In genomic region chr17:67421869-67422273, GRCh38 we compare ENCODE assay signal across 8 cellular contexts. TPM values are rescaled to one million over a fixed set of nuclear protein-coding genes. Genes with fewer than 3 reads are reported as not detected.
DNase-seq lines count a peak whose midpoint lies in the region; ATAC-seq and TF ChIP-seq lines count a peak whose summit lies in the region.

No MANE protein-coding gene starts in this region.

- peak in 5 of 7 experiments; percentile 53 to 74 (median 54) for DNase-seq in CD8-positive, alpha-beta T cell
- DNase-seq in LNCaP clone FGC (ENCODE audit: low read depth) (peak; percentile 23), fibroblast of villous mesenchyme (ENCODE audit: low read depth) (peak; percentile 45), GDM1 (lab: John Stamatoyannopoulos, UW) (no peak)
- peak; percentile 77 for DNase-seq in activated CD8-positive, alpha-beta memory T cell treated with anti-CD3 and anti-CD28 coated beads, Interleukin-2, amount 10 ng/mL, durations not matched to agents 7 days and 5 days
- peak; percentile 63 for DNase-seq in stimulated activated CD4-positive, alpha-beta T cell treated with anti-CD3 and anti-CD28 coated beads, Interleukin-1b, Interleukin-23, amount 100 ng/mL, for 48 hours

- intact Hi-C loops in CD8-positive, alpha-beta T cell (cut with DNase I, micrococcal nuclease) = loop anchor here (1.0 to 2.0 kb wide), 8 partner anchors 12 to 53 kb away; no protein-coding TSS in a partner anchor

- peak overlapping the region; percentile 50 for H3K27ac ChIP-seq in CD8-positive, alpha-beta T cell (ENCODE audit: low read depth, low read length)

- no peaks in the 10 kb centered on the region for H3K27me3 ChIP-seq in CD8-positive, alpha-beta T cell (ENCODE audit: insufficient read depth, low read length)

- no peak for TF ChIP-seq CTCF in CD8-positive, alpha-beta T cell (IDR thresholded peaks at IDR 0.05)
- no peak for TF ChIP-seq CTCF in LNCaP clone FGC (IDR thresholded peaks at IDR 0.05; ENCODE audit: control insufficient read depth, extremely low read depth, insufficient read depth)
- no peak for TF ChIP-seq CTCF in fibroblast of villous mesenchyme (IDR thresholded peaks at IDR 0.05; ENCODE audit: insufficient read depth, low read depth, low read length)

- H3K4me1 ChIP-seq in CD8-positive, alpha-beta T cell (ENCODE audit: insufficient read depth, low read length) = peaks cover 70% of the 10 kb centered on the region

- POLR2A ChIA-PET in CD8-positive, alpha-beta T cell (lab: Charles Lee) = interaction anchor here (0.6 to 3.4 kb wide), 11 partner anchors 11 to 208 kb away, joined by 3 to 23 read pairs (median 6); no protein-coding TSS in a partner anchor

- ATAC-seq in CD8-positive, alpha-beta T cell = peak; percentile 87
- peak; percentile 98 for ATAC-seq in activated CD8-positive, alpha-beta memory T cell treated with anti-CD3 and anti-CD28 coated beads, Interleukin-2, amount 10 ng/mL, durations not matched to agents 7 days and 5 days
- ATAC-seq in GM21737 (IDR thresholded peaks at IDR 0.05; ENCODE audit: unreplicated experiment) (no peak), HG03159 (IDR thresholded peaks at IDR 0.05; ENCODE audit: unreplicated experiment) (no peak)

- peak overlapping the region; percentile 35 for H3K4me3 Mint-ChIP-seq in CD8-positive, alpha-beta T cell
- no peak overlapping the region for H3K4me3 Mint-ChIP-seq in activated CD8-positive, alpha-beta memory T cell treated with anti-CD3 and anti-CD28 coated beads, Interleukin-2, amount 10 ng/mL, durations not matched to agents 7 days and 5 days

- no peaks in the 10 kb centered on the region for H3K9me3 ChIP-seq in CD8-positive, alpha-beta T cell (ENCODE audit: low read length)

- no peak overlapping the region for H3K4me3 ChIP-seq in CD8-positive, alpha-beta T cell (ENCODE audit: low read depth, low read length)
- H3K4me3 ChIP-seq in LNCaP clone FGC (ENCODE audit: low read depth, low read length) (no peak overlapping the region), fibroblast of villous mesenchyme (ENCODE audit: low read depth, low read length) (no peak overlapping the region)

- CTCF ChIA-PET in CD8-positive, alpha-beta T cell (lab: Charles Lee) = interaction anchor here (1.0 to 3.3 kb wide), 10 partner anchors 10 to 54 kb away, joined by 3 to 16 read pairs (median 6); no protein-coding TSS in a partner anchor
- CTCF ChIA-PET in activated CD8-positive, alpha-beta memory T cell treated with anti-CD3 and anti-CD28 coated beads, Interleukin-2, amount 10 ng/mL, durations not matched to agents 7 days and 5 days (lab: Charles Lee) = interaction anchor here (1.3 to 4.4 kb wide), 6 partner anchors 13 to 53 kb away, joined by 3 to 17 read pairs (median 9); no protein-coding TSS in a partner anchor

- peaks cover 27% of the 10 kb centered on the region for H3K36me3 Mint-ChIP-seq in CD8-positive, alpha-beta T cell
- H3K36me3 Mint-ChIP-seq in activated CD8-positive, alpha-beta memory T cell treated with anti-CD3 and anti-CD28 coated beads, Interleukin-2, amount 10 ng/mL, durations not matched to agents 7 days and 5 days = peaks cover 23% of the 10 kb centered on the region

- peak overlapping the region; percentile 96 for H3K27ac Mint-ChIP-seq in CD8-positive, alpha-beta T cell
- H3K27ac Mint-ChIP-seq in activated CD8-positive, alpha-beta memory T cell treated with anti-CD3 and anti-CD28 coated beads, Interleukin-2, amount 10 ng/mL, durations not matched to agents 7 days and 5 days = peak overlapping the region; percentile 77

- H3K9me3 Mint-ChIP-seq in CD8-positive, alpha-beta T cell = no peaks in the 10 kb centered on the region
- H3K9me3 Mint-ChIP-seq in activated CD8-positive, alpha-beta memory T cell treated with anti-CD3 and anti-CD28 coated beads, Interleukin-2, amount 10 ng/mL, durations not matched to agents 7 days and 5 days (ENCODE audit: low read depth) = no peaks in the 10 kb centered on the region

- peaks cover 90% of the 10 kb centered on the region for H3K4me1 Mint-ChIP-seq in CD8-positive, alpha-beta T cell (ENCODE audit: low read depth)
- H3K4me1 Mint-ChIP-seq in activated CD8-positive, alpha-beta memory T cell treated with anti-CD3 and anti-CD28 coated beads, Interleukin-2, amount 10 ng/mL, durations not matched to agents 7 days and 5 days = peaks cover 57% of the 10 kb centered on the region

- no peaks in the 10 kb centered on the region for H3K36me3 ChIP-seq in CD8-positive, alpha-beta T cell (ENCODE audit: insufficient read depth, low read length)

- no peaks in the 10 kb centered on the region for H3K27me3 Mint-ChIP-seq in CD8-positive, alpha-beta T cell (ENCODE audit: low read depth)
- no peaks in the 10 kb centered on the region for H3K27me3 Mint-ChIP-seq in activated CD8-positive, alpha-beta memory T cell treated with anti-CD3 and anti-CD28 coated beads, Interleukin-2, amount 10 ng/mL, durations not matched to agents 7 days and 5 days

RNA-seq across cellular contexts. Expression of gene PITPNC1, which starts 44.8 kb away (rescaled TPM):
- 100 to 1,000 TPM; 110 to 111 TPM for total RNA-seq in CD8-positive, alpha-beta T cell
- 10 to 100 TPM; 44.9 to 67.6 TPM for total RNA-seq in activated CD8-positive, alpha-beta memory T cell treated with anti-CD3 and anti-CD28 coated beads, Interleukin-2, amount 10 ng/mL, durations not matched to agents 7 days and 5 days
- 3.9 and 4.3 TPM in 2 replicates for total RNA-seq in fibroblast of villous mesenchyme

RNA-seq across cellular contexts. Expression of gene PSMD12, which starts 55.5 kb away (rescaled TPM):
- 10 to 100 TPM; 52.1 to 54.9 TPM for total RNA-seq in CD8-positive, alpha-beta T cell
- total RNA-seq in activated CD8-positive, alpha-beta memory T cell treated with anti-CD3 and anti-CD28 coated beads, Interleukin-2, amount 10 ng/mL, durations not matched to agents 7 days and 5 days = 10 to 100 TPM; 52.8 to 63.2 TPM
- total RNA-seq in fibroblast of villous mesenchyme = 19.6 and 32.4 TPM in 2 replicates

Comparison
In these comparisons a context has a peak if more than half of its experiments do, and no peak if none do; other contexts are left out.
1. ATAC-seq: peak in CD8-positive, alpha-beta T cell (single experiment) and activated CD8-positive, alpha-beta memory T cell treated with anti-CD3 and anti-CD28 coated beads, Interleukin-2, amount 10 ng/mL, durations not matched to agents 7 days and 5 days (single experiment); none in GM21737 (single experiment) and HG03159 (single experiment).